Comparison of ENCODE assay signal across 23 cellular contexts in the genomic region with DNA sequence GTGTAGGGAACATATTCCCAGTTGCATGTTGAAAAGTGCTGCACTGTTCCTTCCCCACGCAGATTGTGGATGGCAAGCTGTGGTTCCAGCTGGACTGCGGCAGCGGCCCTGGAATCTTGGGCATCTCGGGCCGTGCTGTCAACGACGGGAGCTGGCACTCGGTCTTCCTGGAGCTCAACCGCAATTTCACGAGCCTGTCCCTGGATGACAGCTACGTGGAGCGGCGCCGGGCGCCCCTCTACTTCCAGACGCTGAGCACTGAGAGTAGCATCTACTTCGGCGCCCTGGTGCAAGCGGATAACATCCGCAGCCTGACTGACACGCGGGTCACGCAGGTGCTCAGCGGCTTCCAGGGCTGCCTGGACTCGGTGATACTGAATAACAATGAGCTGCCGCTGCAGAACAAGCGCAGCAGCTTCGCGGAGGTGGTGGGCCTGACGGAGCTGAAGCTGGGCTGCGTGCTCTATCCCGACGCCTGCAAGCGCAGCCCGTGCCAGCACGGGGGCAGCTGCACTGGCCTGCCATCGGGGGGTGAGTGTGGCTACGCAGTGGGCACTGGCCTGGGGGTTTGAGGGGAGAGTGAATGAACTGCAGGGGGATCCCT.
"Had no signal": no experiment of that assay in that cellular context is flagged by ENCODE, and none has a peak within 500 bp of the region (broad histone marks: within the 10 kb centered on the region; RNA-seq: fewer than 3 reads in every experiment).

No MANE protein-coding gene starts in this region.

- H3K9me3 ChIP-seq: esophagus squamous epithelium, gastrocnemius medialis, left lung, neutrophil, ovary, psoas muscle, right lobe of liver, transverse colon, uterus had no signal

- H3K27me3 Mint-ChIP-seq: activated B cell treated with CpG ODN at 0.5 μM for 24 hours; natural killer cell treated with Interleukin-12 subunit alpha and Interleukin-12 subunit beta and Interleukin-15 and Interleukin-18, amount 100 ng/mL, for 72 hours had no signal

- H3K36me3 Mint-ChIP-seq: activated naive CD8-positive, alpha-beta T cell treated with anti-CD3 and anti-CD28 coated beads, Interleukin-2, amount 10 ng/mL, durations not matched to agents 7 days and 5 days; natural killer cell treated with Interleukin-12 subunit alpha and Interleukin-12 subunit beta and Interleukin-15 and Interleukin-18, amount 100 ng/mL, for 72 hours had no signal

- H3K4me1 Mint-ChIP-seq: activated B cell treated with CpG ODN at 0.5 μM for 24 hours; activated naive CD8-positive, alpha-beta T cell treated with anti-CD3 and anti-CD28 coated beads, Interleukin-2, amount 10 ng/mL, durations not matched to agents 7 days and 5 days had no signal

- H3K27me3 ChIP-seq: esophagus squamous epithelium, gastrocnemius medialis, left lung, neutrophil, ovary, right lobe of liver, transverse colon, uterus had no signal

- H3K36me3 ChIP-seq: esophagus squamous epithelium, gastrocnemius medialis, left lung, neutrophil, ovary, right lobe of liver, transverse colon, uterus had no signal

- ATAC-seq: gastrocnemius medialis; left lung; natural killer cell treated with Interleukin-12 subunit alpha and Interleukin-12 subunit beta and Interleukin-15 and Interleukin-18, amount 100 ng/mL, for 72 hours; psoas muscle; right lobe of liver had no signal

- H3K27ac ChIP-seq: coronary artery, esophagus squamous epithelium, gastrocnemius medialis, left lung, neutrophil, ovary, psoas muscle, right lobe of liver, skin epidermis, transverse colon, uterus had no signal

- H3K4me3 Mint-ChIP-seq: activated B cell treated with CpG ODN at 0.5 μM for 24 hours; activated naive CD8-positive, alpha-beta T cell treated with anti-CD3 and anti-CD28 coated beads, Interleukin-2, amount 10 ng/mL, durations not matched to agents 7 days and 5 days; natural killer cell treated with Interleukin-12 subunit alpha and Interleukin-12 subunit beta and Interleukin-15 and Interleukin-18, amount 100 ng/mL, for 72 hours had no signal

- DNase-seq: activated B cell treated with CpG ODN at 0.5 μM for 24 hours; activated CD4-positive, alpha-beta T cell treated with anti-CD3 and anti-CD28 coated beads for 4 hours; activated CD4-positive, alpha-beta T cell treated with anti-CD3 and anti-CD28 coated beads, Interleukin-2, amount 50 U/mL, for 48 hours; activated CD8-positive, alpha-beta memory T cell treated with anti-CD3 and anti-CD28 coated beads, Interleukin-2, amount 50 U/mL, for 48 hours; activated naive CD4-positive, alpha-beta T cell treated with Interleukin-2 at 50 U/mL for 16 hours; activated naive CD8-positive, alpha-beta T cell treated with anti-CD3 and anti-CD28 coated beads, Interleukin-2, amount 10 ng/mL, durations not matched to agents 7 days and 5 days; activated T-cell treated with anti-CD3 and anti-CD28 coated beads, Interleukin-2, amount 50 U/mL, for 48 hours; amniotic stem cell; cerebellar nuclear complex; esophagus squamous epithelium; gastrocnemius medialis; ovary; psoas muscle; right lobe of liver; stimulated activated CD4-positive, alpha-beta T cell treated with anti-CD3 and anti-CD28 coated beads, Interleukin-1b, Interleukin-23, amount 100 ng/mL, for 48 hours; T-helper 9 cell; transverse colon; uterus had no signal

- H3K4me3 ChIP-seq: coronary artery, esophagus squamous epithelium, gastrocnemius medialis, left lung, ovary, psoas muscle, right lobe of liver, skin epidermis, transverse colon, uterus had no signal

- H3K9me3 Mint-ChIP-seq: activated B cell treated with CpG ODN at 0.5 μM for 24 hours; activated naive CD8-positive, alpha-beta T cell treated with anti-CD3 and anti-CD28 coated beads, Interleukin-2, amount 10 ng/mL, durations not matched to agents 7 days and 5 days; natural killer cell treated with Interleukin-12 subunit alpha and Interleukin-12 subunit beta and Interleukin-15 and Interleukin-18, amount 100 ng/mL, for 72 hours had no signal

- H3K27ac Mint-ChIP-seq: activated B cell treated with CpG ODN at 0.5 μM for 24 hours; activated naive CD8-positive, alpha-beta T cell treated with anti-CD3 and anti-CD28 coated beads, Interleukin-2, amount 10 ng/mL, durations not matched to agents 7 days and 5 days; natural killer cell treated with Interleukin-12 subunit alpha and Interleukin-12 subunit beta and Interleukin-15 and Interleukin-18, amount 100 ng/mL, for 72 hours had no signal

- H3K4me1 ChIP-seq: gastrocnemius medialis, left lung, psoas muscle, right lobe of liver, uterus had no signal
